ENCODE assay signal across 2 cellular contexts in the genomic region with DNA sequence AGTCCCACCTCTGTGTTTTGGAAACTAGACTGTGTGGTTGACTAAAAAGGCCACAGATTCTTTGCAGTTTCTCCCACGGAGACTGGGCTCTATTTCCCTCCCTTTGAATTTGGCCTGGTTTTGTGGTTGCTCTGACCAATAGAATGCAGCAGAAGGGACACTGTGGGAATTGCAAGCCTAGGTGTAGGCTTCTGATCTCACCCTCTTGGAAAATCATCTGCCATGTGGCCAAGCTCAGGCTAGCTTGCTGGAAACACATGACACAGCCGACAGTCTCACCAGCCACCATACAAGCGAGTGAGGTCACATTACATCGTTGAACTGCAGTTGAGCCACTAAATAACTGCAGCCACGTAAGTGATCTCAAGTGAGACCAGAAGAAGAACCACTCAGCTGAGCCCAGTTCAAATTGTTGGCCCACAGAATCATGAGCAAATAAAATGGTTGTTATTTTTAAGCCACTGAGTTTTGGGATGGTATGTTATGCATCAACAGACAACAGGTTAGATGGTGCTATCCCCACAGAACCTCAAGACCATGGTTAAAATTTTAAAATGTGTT.
TF ChIP-seq lines count a peak whose summit lies in the region.

No MANE protein-coding gene starts in this region.

TF ChIP-seq in IMR-90, 13 proteins besides CTCF, POLR2A, EP300 and RAD21:
- TF ChIP-seq RCOR1 (IDR thresholded peaks at IDR 0.05; ENCODE audit: insufficient replicate concordance, low read length): no peak
- TF ChIP-seq CEBPB (IDR thresholded peaks at IDR 0.05; ENCODE audit: low read depth, low read length): no peak
- TF ChIP-seq CHD1 (IDR thresholded peaks at IDR 0.05; ENCODE audit: low read depth, low read length): no peak
- no peak for TF ChIP-seq SMC3 (IDR thresholded peaks at IDR 0.05; ENCODE audit: low read depth, low read length)
- TF ChIP-seq RFX5 (IDR thresholded peaks at IDR 0.05; ENCODE audit: low read depth, low read length): no peak
- TF ChIP-seq NFE2L2 (IDR thresholded peaks at IDR 0.05; ENCODE audit: low read depth, low read length): no peak
- TF ChIP-seq, protein P1, sequence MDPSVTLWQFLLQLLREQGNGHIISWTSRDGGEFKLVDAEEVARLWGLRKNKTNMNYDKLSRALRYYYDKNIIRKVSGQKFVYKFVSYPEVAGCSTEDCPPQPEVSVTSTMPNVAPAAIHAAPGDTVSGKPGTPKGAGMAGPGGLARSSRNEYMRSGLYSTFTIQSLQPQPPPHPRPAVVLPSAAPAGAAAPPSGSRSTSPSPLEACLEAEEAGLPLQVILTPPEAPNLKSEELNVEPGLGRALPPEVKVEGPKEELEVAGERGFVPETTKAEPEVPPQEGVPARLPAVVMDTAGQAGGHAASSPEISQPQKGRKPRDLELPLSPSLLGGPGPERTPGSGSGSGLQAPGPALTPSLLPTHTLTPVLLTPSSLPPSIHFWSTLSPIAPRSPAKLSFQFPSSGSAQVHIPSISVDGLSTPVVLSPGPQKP (IDR thresholded peaks at IDR 0.05; ENCODE audit: borderline replicate concordance, low read depth, low read length): no peak

TF ChIP-seq in H1, 55 proteins besides CTCF, POLR2A, EP300 and RAD21:
- TF ChIP-seq BRCA1 (IDR thresholded peaks at IDR 0.05; ENCODE audit: low read depth, low read length): no peak
- TF ChIP-seq EZH2 (IDR thresholded peaks at IDR 0.05; ENCODE audit: low read depth, low read length, severe bottlenecking): no peak
- TF ChIP-seq TAF1 (IDR thresholded peaks at IDR 0.05; ENCODE audit: low read depth, low read length): no peak
- no peak for TF ChIP-seq CHD2 (IDR thresholded peaks at IDR 0.05; ENCODE audit: low read length)
- no peak for TF ChIP-seq CBX5 (IDR thresholded peaks at IDR 0.05; ENCODE audit: low read depth, low read length)
- TF ChIP-seq HDAC2 (IDR thresholded peaks at IDR 0.05; ENCODE audit: borderline replicate concordance in 1 of 2, low read depth in 2 of 2, low read length in 2 of 2): no peak
- TF ChIP-seq SIX5 (IDR thresholded peaks at IDR 0.05; ENCODE audit: low read depth, low read length): no peak
- TF ChIP-seq GABPA (IDR thresholded peaks at IDR 0.05; ENCODE audit: borderline replicate concordance, insufficient read depth, low read length): no peak
- TF ChIP-seq GTF2F1 (IDR thresholded peaks at IDR 0.05; ENCODE audit: borderline replicate concordance, low read depth, low read length): no peak
- TF ChIP-seq, protein P2, sequence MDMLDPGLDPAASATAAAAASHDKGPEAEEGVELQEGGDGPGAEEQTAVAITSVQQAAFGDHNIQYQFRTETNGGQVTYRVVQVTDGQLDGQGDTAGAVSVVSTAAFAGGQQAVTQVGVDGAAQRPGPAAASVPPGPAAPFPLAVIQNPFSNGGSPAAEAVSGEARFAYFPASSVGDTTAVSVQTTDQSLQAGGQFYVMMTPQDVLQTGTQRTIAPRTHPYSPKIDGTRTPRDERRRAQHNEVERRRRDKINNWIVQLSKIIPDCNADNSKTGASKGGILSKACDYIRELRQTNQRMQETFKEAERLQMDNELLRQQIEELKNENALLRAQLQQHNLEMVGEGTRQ (IDR thresholded peaks at IDR 0.05; ENCODE audit: low read length): no peak
- no peak for TF ChIP-seq BCL11A (IDR thresholded peaks at IDR 0.05; ENCODE audit: low read depth in 2 of 2, low read length in 2 of 2)
- TF ChIP-seq BACH1 (IDR thresholded peaks at IDR 0.05; ENCODE audit: low read length): no peak
- TF ChIP-seq CEBPB (IDR thresholded peaks at IDR 0.05; ENCODE audit: low read depth, low read length): no peak
- TF ChIP-seq KDM1A (IDR thresholded peaks at IDR 0.05; ENCODE audit: borderline replicate concordance, low read length): no peak
- TF ChIP-seq SAP30 (IDR thresholded peaks at IDR 0.05; ENCODE audit: insufficient read depth, insufficient replicate concordance, low read length): no peak
- TF ChIP-seq SIN3A (conservative IDR thresholded peaks at IDR 0.05 in 1 of 2, IDR thresholded peaks at IDR 0.05 in 1 of 2; ENCODE audit: low read depth in 1 of 2, low read length in 2 of 2): no peak
- TF ChIP-seq SP2 (IDR thresholded peaks at IDR 0.05; ENCODE audit: low read length): no peak
